Comparison of ENCODE assay signal across 8 cellular contexts in the genomic region with DNA sequence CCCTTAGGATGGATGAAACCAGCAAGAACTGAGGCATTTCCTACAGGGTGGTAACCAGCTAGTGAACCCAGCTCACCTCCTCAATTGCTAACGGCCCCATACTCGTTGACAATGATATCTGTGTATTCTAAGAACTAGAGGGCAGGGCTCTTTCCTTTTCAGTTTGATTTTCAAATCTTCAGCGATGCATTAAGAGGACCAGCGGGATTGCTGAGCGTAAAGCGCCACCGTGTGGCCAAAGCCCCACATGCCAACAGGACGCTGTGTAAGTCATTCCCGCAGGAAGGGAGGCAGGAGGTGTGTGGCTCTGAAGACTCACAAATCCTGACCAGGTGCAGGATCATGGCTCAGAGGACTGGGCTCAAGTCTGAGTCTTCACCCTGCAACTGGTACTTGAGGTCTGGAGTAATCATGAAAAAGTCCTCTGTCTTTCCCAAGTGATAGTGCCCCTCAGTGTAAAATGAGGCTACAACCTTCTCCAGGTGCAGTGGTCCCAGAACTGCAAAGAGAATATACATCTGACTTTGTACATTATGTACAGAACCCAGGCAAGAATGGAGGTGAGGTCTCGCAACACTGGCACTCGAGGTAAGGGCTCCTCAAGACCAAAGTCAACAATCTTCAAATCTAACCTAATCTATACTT. TPM values are rescaled to one million over a fixed set of nuclear protein-coding genes. Genes with fewer than 3 reads are reported as not detected.
DNase-seq lines count a peak whose midpoint lies in the region; ATAC-seq, FAIRE-seq and TF ChIP-seq lines count a peak whose summit lies in the region.

No MANE protein-coding gene starts in this region.

- no peak overlapping the region for H3K4me3 ChIP-seq in K562
- no peak overlapping the region for H3K4me3 ChIP-seq in iPS DF 6.9 (ENCODE audit: low read length)

- peak; percentile 83 to 88 for TF ChIP-seq RAD21 in K562 (CRISPR knock-in tag; conservative IDR thresholded peaks at IDR 0.05 in 1 of 2, IDR thresholded peaks at IDR 0.05 in 1 of 2)

- no peak for TF ChIP-seq POLR2A in K562 (conservative IDR thresholded peaks at IDR 0.05)

- no peak overlapping the region for H3K27ac ChIP-seq in K562 (ENCODE audit: extremely low read depth, low read depth, low read length)
- no peak overlapping the region for H3K27ac ChIP-seq in iPS DF 6.9 (ENCODE audit: low read length)

- peak; percentile 63 for DNase-seq in NK-92 treated with Interleukin-12 subunit alpha and Interleukin-12 subunit beta, amount 100 ng/mL, for 24 hours (lab: John Stamatoyannopoulos, UW)
- DNase-seq in NK-92 (lab: John Stamatoyannopoulos, UW; ENCODE audit: unreplicated experiment) (no peak), NCI-H2081 treated with DMSO at 0.1 percent for 48 hours (lab: John Stamatoyannopoulos, UW) (peak; percentile 66), K562 (ENCODE audit: extremely low read depth in 1 of 4, low spot score in 3 of 4) (peak; percentile 48 to 76 (median 58)), iPS DF 6.9 (ENCODE audit: low read depth, low spot score) (peak; percentile 87)
- DNase-seq in stimulated activated CD4-positive, alpha-beta T cell treated with anti-CD3 and anti-CD28 coated beads, Interleukin-12 subunit alpha, Interleukin-12 subunit beta, amount 100 ng/mL, for 24 hours (ENCODE audit: low read depth in 2 of 2), result peak; percentile 56 to 79

- no peak overlapping the region for H3K9ac ChIP-seq in K562 (ENCODE audit: insufficient read depth in 1 of 2, low read depth in 2 of 2, low read length in 2 of 2)

- in situ Hi-C loops in K562 (cut with MboI), result loop anchor here (25.0 kb wide), 1 partner anchor 1408 kb away; no protein-coding TSS in a partner anchor

- 1% methylated on average over 10 of the region's 11 CpGs for WGBS in K562 (ENCODE audit: insufficient coverage, low coverage, missing lambda C conversion rate)
- no CpG with 5 or more reads among the region's 11 CpGs for WGBS in iPS DF 6.9 (ENCODE audit: insufficient coverage, insufficient read length)

- POLR2A ChIA-PET in K562 (lab: Yijun Ruan, JAX), result no interaction called here

- H3K9me1 ChIP-seq in K562 (ENCODE audit: control insufficient read depth, insufficient read depth, low read length), result no peaks in the 10 kb centered on the region

- no peak for TF ChIP-seq EP300 in K562 (IDR thresholded peaks at IDR 0.05; ENCODE audit: low read length)

- CTCF ChIA-PET in K562 (lab: Yijun Ruan, JAX; ENCODE audit: low intra/inter-chr PET ratio), result interaction anchor here (0.6 to 0.7 kb wide), 2 partner anchors 1400 to 1421 kb away, joined by 3 read pairs; no protein-coding TSS in a partner anchor

- H3K9me3 ChIP-seq in K562 (replicated peaks; ENCODE audit: control insufficient read depth, insufficient read depth, low read depth, low read length) (no peaks in the 10 kb centered on the region), iPS DF 6.9 (ENCODE audit: control insufficient read depth, insufficient read depth, low read length) (no peaks in the 10 kb centered on the region)

- intact Hi-C loops in K562 (cut with micrococcal nuclease), result loop anchor here (1.0 kb wide), 1 partner anchor 1094 kb away; no protein-coding TSS in a partner anchor

- H3K27me3 ChIP-seq in K562 (ENCODE audit: control insufficient read depth in 2 of 2, insufficient read depth in 2 of 2, low read length in 2 of 2) (peaks cover 0 to 22% of the 10 kb centered on the region in 2 experiments; a peak in 4 of 5 replicates), iPS DF 6.9 (ENCODE audit: control insufficient read depth, insufficient read depth, low read length) (no peaks in the 10 kb centered on the region)

- peak; percentile 71 to 88 (median 85) for TF ChIP-seq CTCF in K562 (IDR thresholded peaks at IDR 0.05 in 2 of 3, conservative IDR thresholded peaks at IDR 0.05 in 1 of 3; ENCODE audit: insufficient read depth in 2 of 3, low read depth in 1 of 3, low read length in 3 of 3)

- H3K79me2 ChIP-seq in K562 (ENCODE audit: control insufficient read depth, insufficient read depth, low read length), result no peaks in the 10 kb centered on the region

- no TSS peak for BruUV-seq in K562 (replicated peaks; lab: Mats Ljungman, UMichigan)

- no peaks in the 10 kb centered on the region for H3K4me1 ChIP-seq in K562 (replicated peaks in 1 of 2; ENCODE audit: control insufficient read depth in 2 of 2, insufficient read depth in 2 of 2, low read length in 2 of 2)
- H3K4me1 ChIP-seq in iPS DF 6.9 (ENCODE audit: control insufficient read depth, insufficient read depth, low read length), result no peaks in the 10 kb centered on the region

- H3K36me3 ChIP-seq in K562 (ENCODE audit: control insufficient read depth, insufficient read depth, low read length), result no peaks in the 10 kb centered on the region
- H3K36me3 ChIP-seq in iPS DF 6.9 (ENCODE audit: control insufficient read depth, insufficient read depth, low read length), result no peaks in the 10 kb centered on the region

- FAIRE-seq in TTC549 (lab: Jason Lieb, UNC), result peak; percentile 19
- peak; percentile 92 for FAIRE-seq in K562 (lab: Jason Lieb, UNC)

- H3K4me2 ChIP-seq in K562 (ENCODE audit: insufficient read depth, low read length), result no peak overlapping the region

- H2AFZ ChIP-seq in K562 (ENCODE audit: low read depth, low read length), result no peak overlapping the region

- H4K20me1 ChIP-seq in K562 (replicated peaks; ENCODE audit: control insufficient read depth, insufficient read depth, low read length), result no peaks in the 10 kb centered on the region

- ATAC-seq in HG02981 (IDR thresholded peaks at IDR 0.05; ENCODE audit: unreplicated experiment) (peak; percentile 80), K562 (peak; percentile 96)

TF ChIP-seq in K562, 482 proteins besides CTCF, POLR2A, EP300 and RAD21 (continues in another document):
- peak; percentile 31; the same call in 1 of the 2 replicates for TF ChIP-seq CTBP1 (IDR thresholded peaks at IDR 0.05; ENCODE audit: borderline replicate concordance)
- no peak for TF ChIP-seq SRSF1 (IDR thresholded peaks at IDR 0.05; ENCODE audit: low read depth, low read length)
- no peak for TF ChIP-seq ZNF699 (CRISPR knock-in tag; IDR thresholded peaks at IDR 0.05; ENCODE audit: insufficient replicate concordance)
- no peak for TF ChIP-seq ZNF282 (CRISPR knock-in tag; IDR thresholded peaks at IDR 0.05)
- no peak for TF ChIP-seq SAFB2 (IDR thresholded peaks at IDR 0.05; ENCODE audit: borderline replicate concordance, low read depth, low read length, severe bottlenecking)
- TF ChIP-seq, protein P1, sequence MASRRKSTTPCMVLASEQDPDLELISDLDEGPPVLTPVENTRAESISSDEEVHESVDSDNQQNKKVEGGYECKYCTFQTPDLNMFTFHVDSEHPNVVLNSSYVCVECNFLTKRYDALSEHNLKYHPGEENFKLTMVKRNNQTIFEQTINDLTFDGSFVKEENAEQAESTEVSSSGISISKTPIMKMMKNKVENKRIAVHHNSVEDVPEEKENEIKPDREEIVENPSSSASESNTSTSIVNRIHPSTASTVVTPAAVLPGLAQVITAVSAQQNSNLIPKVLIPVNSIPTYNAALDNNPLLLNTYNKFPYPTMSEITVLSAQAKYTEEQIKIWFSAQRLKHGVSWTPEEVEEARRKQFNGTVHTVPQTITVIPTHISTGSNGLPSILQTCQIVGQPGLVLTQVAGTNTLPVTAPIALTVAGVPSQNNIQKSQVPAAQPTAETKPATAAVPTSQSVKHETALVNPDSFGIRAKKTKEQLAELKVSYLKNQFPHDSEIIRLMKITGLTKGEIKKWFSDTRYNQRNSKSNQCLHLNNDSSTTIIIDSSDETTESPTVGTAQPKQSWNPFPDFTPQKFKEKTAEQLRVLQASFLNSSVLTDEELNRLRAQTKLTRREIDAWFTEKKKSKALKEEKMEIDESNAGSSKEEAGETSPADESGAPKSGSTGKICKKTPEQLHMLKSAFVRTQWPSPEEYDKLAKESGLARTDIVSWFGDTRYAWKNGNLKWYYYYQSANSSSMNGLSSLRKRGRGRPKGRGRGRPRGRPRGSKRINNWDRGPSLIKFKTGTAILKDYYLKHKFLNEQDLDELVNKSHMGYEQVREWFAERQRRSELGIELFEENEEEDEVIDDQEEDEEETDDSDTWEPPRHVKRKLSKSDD (conservative IDR thresholded peaks at IDR 0.05; ENCODE audit: low read length), result no peak
- TF ChIP-seq TEAD2 (tag; IDR thresholded peaks at IDR 0.05), result no peak
- no peak for TF ChIP-seq ZNF707 (CRISPR knock-in tag; conservative IDR thresholded peaks at IDR 0.05)
- TF ChIP-seq, protein P2, sequence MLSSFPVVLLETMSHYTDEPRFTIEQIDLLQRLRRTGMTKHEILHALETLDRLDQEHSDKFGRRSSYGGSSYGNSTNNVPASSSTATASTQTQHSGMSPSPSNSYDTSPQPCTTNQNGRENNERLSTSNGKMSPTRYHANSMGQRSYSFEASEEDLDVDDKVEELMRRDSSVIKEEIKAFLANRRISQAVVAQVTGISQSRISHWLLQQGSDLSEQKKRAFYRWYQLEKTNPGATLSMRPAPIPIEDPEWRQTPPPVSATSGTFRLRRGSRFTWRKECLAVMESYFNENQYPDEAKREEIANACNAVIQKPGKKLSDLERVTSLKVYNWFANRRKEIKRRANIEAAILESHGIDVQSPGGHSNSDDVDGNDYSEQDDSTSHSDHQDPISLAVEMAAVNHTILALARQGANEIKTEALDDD (IDR thresholded peaks at IDR 0.05), result peak; percentile 56; the same call in 1 of the 2 replicates
- TF ChIP-seq STAG1 (CRISPR knock-in tag; IDR thresholded peaks at IDR 0.05; ENCODE audit: borderline replicate concordance), result peak; percentile 98
- no peak for TF ChIP-seq ASH1L (IDR thresholded peaks at IDR 0.05; ENCODE audit: borderline replicate concordance, low read depth, partially characterized antibody)
- TF ChIP-seq SOX6 (IDR thresholded peaks at IDR 0.05), result no peak

RNA-seq across cellular contexts. Expression of gene C13orf42, which starts 40.9 kb away (rescaled TPM):
- total RNA-seq in K562 (2011; cell fraction: chromatin; rRNA removed; ENCODE audit: low replicate concordance), result not detected in 2 replicates
- not detected in 2 replicates for total RNA-seq in K562 (2011; cell fraction: nucleolus; rRNA removed)
- total RNA-seq in K562 (2011; cell fraction: nucleoplasm; rRNA removed), result not detected in 2 replicates
- total RNA-seq in K562 (2014; rRNA removed) (0.18 TPM in 1 of 2 replicates, not detected in the other), K562 (2014; rRNA removed; fragmentation: Illumina TruSeq; extraction: Trizol) (not detected in 2 replicates), K562 (2015; rRNA removed; fragmentation: Illumina TruSeq; extraction: Trizol) (not detected in 2 replicates), K562 (2021) (not detected in 2 replicates)
- polyA plus RNA-seq in K562 (2011; rRNA removed) (not detected in 2 replicates), K562 (2014; fragmentation: Illumina TruSeq; extraction: Trizol) (not detected in 2 replicates), K562 (2014; fragmentation: Nextera tagmentation; extraction: Ambion mirVana) (not detected), K562 (2014; rRNA removed) (not detected in 2 replicates)
- not detected in 2 replicates for polyA plus RNA-seq in K562 (2011; cell fraction: cytosol; rRNA removed)
- not detected in 2 replicates for polyA plus RNA-seq in K562 (2011; cell fraction: nucleus; rRNA removed)
- polyA plus RNA-seq in K562 (2012), result 0.12 TPM in 1 of 2 replicates, not detected in the other
- not detected in 2 replicates for polyA minus RNA-seq in K562 (2011; rRNA and poly(A)+ RNA removed)
- polyA minus RNA-seq in K562 (2011; cell fraction: cytosol; rRNA and poly(A)+ RNA removed), result not detected in 2 replicates
- not detected in 2 replicates for polyA minus RNA-seq in K562 (2011; cell fraction: nucleus; rRNA and poly(A)+ RNA removed)
